In genomic region chr11:691710-692590, GRCh38 we compare ENCODE assay signal across 16 cellular contexts. TPM values are rescaled to one million over a fixed set of nuclear protein-coding genes. Genes with fewer than 3 reads are reported as not detected.
A peak's percentile ranks its signal among the peaks of the same experiment; 100 is the strongest.
DNase-seq lines count a peak whose midpoint lies in the region; ATAC-seq, FAIRE-seq and TF ChIP-seq lines count a peak whose summit lies in the region.
"Had no signal": no experiment of that assay in that cellular context is flagged by ENCODE, and none has a peak within 500 bp of the region (broad histone marks: within the 10 kb centered on the region; RNA-seq: fewer than 3 reads in every experiment).

No MANE protein-coding gene starts in this region.

- H3K4me2 ChIP-seq in K562 (ENCODE audit: insufficient read depth, low read length) (peak overlapping the region; percentile 47; the same call in 1 of the 2 replicates), neuronal stem cell (ENCODE audit: insufficient read depth, low read length, poor library complexity, severe bottlenecking) (no peak overlapping the region)

- FAIRE-seq in K562 (lab: Jason Lieb, UNC), result no peak

- no peak for TF ChIP-seq POLR2A in K562 (conservative IDR thresholded peaks at IDR 0.05)

- no peak for TF ChIP-seq CTCF in K562 (IDR thresholded peaks at IDR 0.05 in 2 of 3, conservative IDR thresholded peaks at IDR 0.05 in 1 of 3; ENCODE audit: insufficient read depth in 2 of 3, low read depth in 1 of 3, low read length in 3 of 3)

- peak overlapping the region; percentile 93 for H4K8ac ChIP-seq in neuronal stem cell (ENCODE audit: low read depth, low read length)

- CTCF ChIA-PET in activated CD4-positive, alpha-beta T cell treated with anti-CD3 and anti-CD28 coated beads for 36 hours (lab: Charles Lee), result interaction anchor here (0.7 to 2.7 kb wide), 4 partner anchors 9 to 288 kb away, joined by 3 to 13 read pairs (median 4); no protein-coding TSS in a partner anchor
- CTCF ChIA-PET in K562 (lab: Yijun Ruan, JAX; ENCODE audit: low intra/inter-chr PET ratio), result no interaction called here

- H3K9me3 Mint-ChIP-seq in activated CD4-positive, alpha-beta T cell treated with anti-CD3 and anti-CD28 coated beads for 36 hours (ENCODE audit: low read depth), result no peaks in the 10 kb centered on the region
- H3K9me3 Mint-ChIP-seq in IgD-negative memory B cell, result no peaks in the 10 kb centered on the region
- H3K9me3 Mint-ChIP-seq in effector memory CD8-positive, alpha-beta T cell, result no peaks in the 10 kb centered on the region

- peak overlapping the region; percentile 94 for H2BK5ac ChIP-seq in neuronal stem cell (ENCODE audit: low read length)

- TF ChIP-seq RAD21 in K562 (CRISPR knock-in tag; conservative IDR thresholded peaks at IDR 0.05 in 1 of 2, IDR thresholded peaks at IDR 0.05 in 1 of 2), result no peak

- 56% methylated on average over 15 of the region's 18 CpGs for WGBS in K562 (ENCODE audit: insufficient coverage, low coverage, missing lambda C conversion rate)
- WGBS in neuronal stem cell (ENCODE audit: extremely low coverage in 2 of 2, insufficient read length in 2 of 2, insufficient replicate concordance in 1 of 2), 2 donors, result no CpG with 5 or more reads among the region's 18 CpGs

- H3K27ac ChIP-seq in K562 (ENCODE audit: extremely low read depth, low read depth, low read length) (peak overlapping the region; percentile 49; the same call in 2 of the 3 replicates), neuronal stem cell (replicated peaks; ENCODE audit: low read length) (no peak overlapping the region)
- H3K27ac ChIP-seq: KMS-11, parathyroid adenoma, SJSA1 had no signal

- peaks cover 4% of the 10 kb centered on the region for H3K9me1 ChIP-seq in K562 (ENCODE audit: control insufficient read depth, insufficient read depth, low read length)

- peak overlapping the region; percentile 17 for H3K23ac ChIP-seq in neuronal stem cell (ENCODE audit: low read depth, low read length, poor library complexity)

- peaks cover 44% of the 10 kb centered on the region for H3K4me1 Mint-ChIP-seq in activated CD4-positive, alpha-beta T cell treated with anti-CD3 and anti-CD28 coated beads for 36 hours
- H3K4me1 Mint-ChIP-seq in IgD-negative memory B cell, result peaks cover 19 to 33% (median 21%) of the 10 kb centered on the region in 3 donors
- H3K4me1 Mint-ChIP-seq in effector memory CD8-positive, alpha-beta T cell (ENCODE audit: low read depth in 2 of 2), result peaks cover 25 to 26% of the 10 kb centered on the region in 2 donors

- H3K36me3 ChIP-seq in K562 (ENCODE audit: control insufficient read depth, insufficient read depth, low read length) (peaks cover 42% of the 10 kb centered on the region; the same call in 2 of the 3 replicates), neuronal stem cell (replicated peaks in 1 of 2; ENCODE audit: control insufficient read depth in 2 of 2, insufficient read depth in 2 of 2, low read length in 2 of 2) (peaks cover 24 to 42% of the 10 kb centered on the region in 2 donors)
- H3K36me3 ChIP-seq: SJSA1 had no signal

- peaks cover 74% of the 10 kb centered on the region for H3K79me2 ChIP-seq in K562 (ENCODE audit: control insufficient read depth, insufficient read depth, low read length)
- H3K79me2 ChIP-seq: parathyroid adenoma had no signal

- no peak for DNase-seq in activated CD4-positive, alpha-beta T cell treated with anti-CD3 and anti-CD28 coated beads for 36 hours
- DNase-seq in activated CD4-positive, alpha-beta T cell treated with anti-CD3 and anti-CD28 coated beads, Interleukin-2, amount 50 U/mL, for 1 hour, result no peak
- DNase-seq in K562 (ENCODE audit: extremely low read depth in 1 of 4, low spot score in 3 of 4) (peak in 1 of 4 experiments; percentile 45), neuronal stem cell (ENCODE audit: low spot score) (no peak), NCI-H2029 treated with DMSO at 0.1 percent for 48 hours (lab: John Stamatoyannopoulos, UW) (no peak), NCI-H2081 treated with DMSO at 0.1 percent for 48 hours (lab: John Stamatoyannopoulos, UW) (no peak)
- DNase-seq in effector memory CD8-positive, alpha-beta T cell, result no peak
- DNase-seq: hypothalamus, NCI-H1436 treated with DMSO at 0.1 percent for 48 hours, NCI-H446 treated with DMSO at 0.1 percent for 48 hours had no signal

- POLR2A ChIA-PET in activated CD4-positive, alpha-beta T cell treated with anti-CD3 and anti-CD28 coated beads for 36 hours (lab: Charles Lee), result no interaction called here
- POLR2A ChIA-PET in K562 (lab: Yijun Ruan, JAX), result interaction anchor here (0.5 to 2.6 kb wide), 9 partner anchors 9 to 833 kb away, joined by 3 to 19 read pairs (median 4); no protein-coding TSS in a partner anchor

- no peak for ATAC-seq in activated CD4-positive, alpha-beta T cell treated with anti-CD3 and anti-CD28 coated beads for 36 hours
- ATAC-seq in K562, result no peak
- no peak for ATAC-seq in effector memory CD8-positive, alpha-beta T cell (replicated peaks)
- ATAC-seq: HCT116 had no signal

- H4K91ac ChIP-seq in neuronal stem cell (ENCODE audit: low read depth, low read length, poor library complexity), result no peak overlapping the region

- BruUV-seq in K562 (replicated peaks; lab: Mats Ljungman, UMichigan), result no TSS peak

- H2BK12ac ChIP-seq in neuronal stem cell (ENCODE audit: low read length), result no peak overlapping the region

- intact Hi-C loops in activated CD4-positive, alpha-beta T cell treated with anti-CD3 and anti-CD28 coated beads for 36 hours (cut with DNase I, micrococcal nuclease), result loop anchor here in 1 of 2 experiments (5.0 kb wide), 1 partner anchor 35 kb away; no protein-coding TSS in a partner anchor
- intact Hi-C loops in K562 (cut with micrococcal nuclease), result loop anchor here (10.0 kb wide), 1 partner anchor 137 kb away; no protein-coding TSS in a partner anchor

- H3K4me3 ChIP-seq in K562 (no peak overlapping the region), neuronal stem cell (ENCODE audit: low read length in 2 of 2) (no peak overlapping the region)
- H3K4me3 ChIP-seq: SJSA1 had no signal

- H3K27me3 ChIP-seq in K562 (ENCODE audit: control insufficient read depth in 2 of 2, insufficient read depth in 2 of 2, low read length in 2 of 2) (no peaks in the 10 kb centered on the region), neuronal stem cell (ENCODE audit: control insufficient read depth in 3 of 3, insufficient read depth in 3 of 3, low read depth in 1 of 3, low read length in 3 of 3) (no peaks in the 10 kb centered on the region)
- H3K27me3 ChIP-seq: SJSA1 had no signal

- H4K20me1 ChIP-seq in K562 (replicated peaks; ENCODE audit: control insufficient read depth, insufficient read depth, low read length), result peaks cover 6% of the 10 kb centered on the region

- no peak overlapping the region for H2BK120ac ChIP-seq in neuronal stem cell (ENCODE audit: low read depth, low read length)

- TF ChIP-seq EP300 in K562 (IDR thresholded peaks at IDR 0.05; ENCODE audit: low read length), result no peak

- peaks cover 26 to 63% of the 10 kb centered on the region in 2 experiments for H3K4me1 ChIP-seq in K562 (replicated peaks in 1 of 2; ENCODE audit: control insufficient read depth in 2 of 2, insufficient read depth in 2 of 2, low read length in 2 of 2)
- peaks cover 13 to 15% of the 10 kb centered on the region in 2 donors for H3K4me1 ChIP-seq in neuronal stem cell (ENCODE audit: control insufficient read depth in 2 of 2, insufficient read depth in 1 of 2, low read depth in 1 of 2, low read length in 2 of 2)
- H3K4me1 ChIP-seq: parathyroid adenoma had no signal

- H3K27me3 Mint-ChIP-seq in activated CD4-positive, alpha-beta T cell treated with anti-CD3 and anti-CD28 coated beads for 36 hours, result no peaks in the 10 kb centered on the region
- H3K27me3 Mint-ChIP-seq in IgD-negative memory B cell, result no peaks in the 10 kb centered on the region
- H3K27me3 Mint-ChIP-seq in effector memory CD8-positive, alpha-beta T cell, result no peaks in the 10 kb centered on the region

- H3K18ac ChIP-seq in neuronal stem cell (ENCODE audit: low read length), result no peak overlapping the region

- peak overlapping the region; percentile 84 for H3K4me3 Mint-ChIP-seq in activated CD4-positive, alpha-beta T cell treated with anti-CD3 and anti-CD28 coated beads for 36 hours
- peak overlapping the region; percentile 5 to 92 (median 56) for H3K4me3 Mint-ChIP-seq in IgD-negative memory B cell
- peak overlapping the region in 1 of 2 donors; percentile 87 for H3K4me3 Mint-ChIP-seq in effector memory CD8-positive, alpha-beta T cell

- H2AFZ ChIP-seq in K562 (ENCODE audit: low read depth, low read length), result no peak overlapping the region
- H2AFZ ChIP-seq in neuronal stem cell (ENCODE audit: low read length), result no peak overlapping the region
- H2AFZ ChIP-seq: parathyroid adenoma had no signal

- H3K14ac ChIP-seq in neuronal stem cell (ENCODE audit: low read length), result no peak overlapping the region

- H3K36me3 Mint-ChIP-seq in activated CD4-positive, alpha-beta T cell treated with anti-CD3 and anti-CD28 coated beads for 36 hours (ENCODE audit: low read depth), result peaks cover 35% of the 10 kb centered on the region
- H3K36me3 Mint-ChIP-seq in IgD-negative memory B cell, result peaks cover 6% of the 10 kb centered on the region
- H3K36me3 Mint-ChIP-seq in effector memory CD8-positive, alpha-beta T cell (ENCODE audit: insufficient read depth), result peaks cover 38% of the 10 kb centered on the region

- H2BK15ac ChIP-seq in neuronal stem cell (ENCODE audit: low read length), result no peak overlapping the region

- no peak overlapping the region for H2AK5ac ChIP-seq in neuronal stem cell (ENCODE audit: low read depth, low read length)

- in situ Hi-C loops in K562 (cut with MboI), result no loop called here

- H3K27ac Mint-ChIP-seq in activated CD4-positive, alpha-beta T cell treated with anti-CD3 and anti-CD28 coated beads for 36 hours, result peak overlapping the region; percentile 21
- H3K27ac Mint-ChIP-seq in IgD-negative memory B cell, result peak overlapping the region; percentile 23 to 94 (median 64)
- H3K27ac Mint-ChIP-seq in effector memory CD8-positive, alpha-beta T cell, result no peak overlapping the region

- H3K9ac ChIP-seq in K562 (ENCODE audit: insufficient read depth in 1 of 2, low read depth in 2 of 2, low read length in 2 of 2) (peak overlapping the region in 1 of 2 experiments; percentile 85; a peak in 2 of 4 replicates), neuronal stem cell (ENCODE audit: low read depth, low read length, poor library complexity) (peak overlapping the region; percentile 45)
- H3K9ac ChIP-seq: KMS-11, parathyroid adenoma had no signal

- H3K79me1 ChIP-seq in neuronal stem cell (ENCODE audit: low read depth, low read length), result peaks cover 21% of the 10 kb centered on the region

- no peak overlapping the region for H3K4ac ChIP-seq in neuronal stem cell (ENCODE audit: low read length)

- H3K9me3 ChIP-seq in K562 (replicated peaks; ENCODE audit: control insufficient read depth, insufficient read depth, low read depth, low read length) (no peaks in the 10 kb centered on the region), neuronal stem cell (replicated peaks in 1 of 2; ENCODE audit: control insufficient read depth in 2 of 2, insufficient read depth in 1 of 2, low read depth in 1 of 2, low read length in 2 of 2) (no peaks in the 10 kb centered on the region)
- H3K9me3 ChIP-seq: SJSA1 had no signal

RNA-seq across cellular contexts. Expression of gene DEAF1, which starts 3.1 kb away (rescaled TPM):
- total RNA-seq in activated CD4-positive, alpha-beta T cell treated with anti-CD3 and anti-CD28 coated beads for 36 hours, result 10 to 100 TPM; 47.4 to 56.6 TPM
- polyA plus RNA-seq in IgD-negative memory B cell, result 25.6 TPM
- 68.2 and 200 TPM in 2 replicates for total RNA-seq in K562 (2011; cell fraction: chromatin; rRNA removed; ENCODE audit: low replicate concordance)
- 95.7 and 111 TPM in 2 replicates for total RNA-seq in K562 (2011; cell fraction: nucleolus; rRNA removed)
- total RNA-seq in K562 (2011; cell fraction: nucleoplasm; rRNA removed), result 50.3 and 71.3 TPM in 2 replicates
- total RNA-seq in K562 (2014; rRNA removed), result 46.9 and 58.7 TPM in 2 replicates
- 13.3 and 20.4 TPM in 2 replicates for total RNA-seq in K562 (2014; rRNA removed; fragmentation: Illumina TruSeq; extraction: Trizol)
- 26.8 and 27.3 TPM in 2 replicates for total RNA-seq in K562 (2015; rRNA removed; fragmentation: Illumina TruSeq; extraction: Trizol)
- 64.2 and 69.1 TPM in 2 replicates for total RNA-seq in K562 (2021)
- 27.5 and 39.1 TPM in 2 replicates for polyA plus RNA-seq in K562 (2011; rRNA removed)
- polyA plus RNA-seq in K562 (2011; cell fraction: cytosol; rRNA removed), result 45.8 and 77.2 TPM in 2 replicates
- polyA plus RNA-seq in K562 (2011; cell fraction: nucleus; rRNA removed), result 28.4 and 56.6 TPM in 2 replicates
- polyA plus RNA-seq in K562 (2012), result 33.6 and 47.2 TPM in 2 replicates
- polyA plus RNA-seq in K562 (2014; fragmentation: Illumina TruSeq; extraction: Trizol), result 26.3 and 33.7 TPM in 2 replicates
- 1 to 10 TPM; 2.0 to 3.6 TPM for polyA plus RNA-seq in K562 (2014; fragmentation: Nextera tagmentation; extraction: Ambion mirVana)
- 52.7 and 62.6 TPM in 2 replicates for polyA plus RNA-seq in K562 (2014; rRNA removed)
- polyA minus RNA-seq in K562 (2011; rRNA and poly(A)+ RNA removed), result 16.7 and 25.1 TPM in 2 replicates
- 39.4 and 45.8 TPM in 2 replicates for polyA minus RNA-seq in K562 (2011; cell fraction: cytosol; rRNA and poly(A)+ RNA removed)
- polyA minus RNA-seq in K562 (2011; cell fraction: nucleus; rRNA and poly(A)+ RNA removed), result 22.2 and 28.8 TPM in 2 replicates
- polyA plus RNA-seq in neuronal stem cell (2013, experiment 1 of 2), result 37.2 TPM
- 37.3 TPM for polyA plus RNA-seq in neuronal stem cell (2013, experiment 2 of 2)

RNA-seq across cellular contexts. Expression of gene TMEM80, which starts 3.7 kb away (rescaled TPM):
- total RNA-seq in activated CD4-positive, alpha-beta T cell treated with anti-CD3 and anti-CD28 coated beads for 36 hours, result 10 to 100 TPM; 11.4 to 11.9 TPM
- 35.6 TPM for polyA plus RNA-seq in IgD-negative memory B cell
- 42.2 and 91.7 TPM in 2 replicates for total RNA-seq in K562 (2011; cell fraction: chromatin; rRNA removed; ENCODE audit: low replicate concordance)
- 45.0 and 58.9 TPM in 2 replicates for total RNA-seq in K562 (2011; cell fraction: nucleolus; rRNA removed)
- 50.4 and 62.3 TPM in 2 replicates for total RNA-seq in K562 (2011; cell fraction: nucleoplasm; rRNA removed)
- 16.9 and 18.4 TPM in 2 replicates for total RNA-seq in K562 (2014; rRNA removed)
- 9.4 and 11.0 TPM in 2 replicates for total RNA-seq in K562 (2014; rRNA removed; fragmentation: Illumina TruSeq; extraction: Trizol)
- total RNA-seq in K562 (2015; rRNA removed; fragmentation: Illumina TruSeq; extraction: Trizol), result 7.8 and 8.8 TPM in 2 replicates
- total RNA-seq in K562 (2021), result 14.2 and 14.6 TPM in 2 replicates
- polyA plus RNA-seq in K562 (2011; rRNA removed), result 26.3 and 30.1 TPM in 2 replicates
- polyA plus RNA-seq in K562 (2011; cell fraction: cytosol; rRNA removed), result 30.7 and 33.7 TPM in 2 replicates
- 51.3 and 73.6 TPM in 2 replicates for polyA plus RNA-seq in K562 (2011; cell fraction: nucleus; rRNA removed)
- polyA plus RNA-seq in K562 (2012), result 22.7 and 27.4 TPM in 2 replicates
- polyA plus RNA-seq in K562 (2014; fragmentation: Illumina TruSeq; extraction: Trizol), result 12.4 and 14.1 TPM in 2 replicates
- 1 to 10 TPM; 5.1 to 6.3 TPM for polyA plus RNA-seq in K562 (2014; fragmentation: Nextera tagmentation; extraction: Ambion mirVana)
- polyA plus RNA-seq in K562 (2014; rRNA removed), result 25.1 and 38.3 TPM in 2 replicates
- 5.0 and 6.4 TPM in 2 replicates for polyA minus RNA-seq in K562 (2011; rRNA and poly(A)+ RNA removed)
- 4.3 and 4.9 TPM in 2 replicates for polyA minus RNA-seq in K562 (2011; cell fraction: cytosol; rRNA and poly(A)+ RNA removed)
- 9.6 and 11.2 TPM in 2 replicates for polyA minus RNA-seq in K562 (2011; cell fraction: nucleus; rRNA and poly(A)+ RNA removed)
- polyA plus RNA-seq in neuronal stem cell (2013, experiment 1 of 2), result 20.9 TPM
- polyA plus RNA-seq in neuronal stem cell (2013, experiment 2 of 2), result 21.7 TPM

RNA-seq across cellular contexts. Expression of gene EPS8L2, which starts 14.1 kb away (rescaled TPM):
- total RNA-seq in activated CD4-positive, alpha-beta T cell treated with anti-CD3 and anti-CD28 coated beads for 36 hours, result 10 to 100 TPM in 1 of 2 experiments, 1 to 10 TPM in 1; 8.0 to 10.5 TPM
- polyA plus RNA-seq in IgD-negative memory B cell (17.3 TPM), K562 (2011; rRNA removed) (12.2 and 19.8 TPM in 2 replicates), K562 (2014; fragmentation: Illumina TruSeq; extraction: Trizol) (3.3 and 5.9 TPM in 2 replicates), K562 (2014; fragmentation: Nextera tagmentation; extraction: Ambion mirVana) (1 to 10 TPM in 1 of 2 experiments, under 1 TPM in 1; 0.75 to 1.2 TPM), K562 (2014; rRNA removed) (10.4 and 16.3 TPM in 2 replicates)
- 22.1 and 75.1 TPM in 2 replicates for total RNA-seq in K562 (2011; cell fraction: chromatin; rRNA removed; ENCODE audit: low replicate concordance)
- total RNA-seq in K562 (2011; cell fraction: nucleolus; rRNA removed), result 35.8 and 51.2 TPM in 2 replicates
- total RNA-seq in K562 (2011; cell fraction: nucleoplasm; rRNA removed), result 21.0 and 26.5 TPM in 2 replicates
- total RNA-seq in K562 (2014; rRNA removed) (13.1 and 17.0 TPM in 2 replicates), K562 (2014; rRNA removed; fragmentation: Illumina TruSeq; extraction: Trizol) (2.5 and 3.7 TPM in 2 replicates), K562 (2015; rRNA removed; fragmentation: Illumina TruSeq; extraction: Trizol) (3.1 and 3.8 TPM in 2 replicates), K562 (2021) (8.6 and 10.4 TPM in 2 replicates)
- polyA plus RNA-seq in K562 (2011; cell fraction: cytosol; rRNA removed), result 11.7 and 16.0 TPM in 2 replicates
- polyA plus RNA-seq in K562 (2011; cell fraction: nucleus; rRNA removed), result 98.5 and 118 TPM in 2 replicates
- 9.6 and 10.7 TPM in 2 replicates for polyA plus RNA-seq in K562 (2012)
- 3.1 and 5.6 TPM in 2 replicates for polyA minus RNA-seq in K562 (2011; rRNA and poly(A)+ RNA removed)
- 10.0 and 10.5 TPM in 2 replicates for polyA minus RNA-seq in K562 (2011; cell fraction: cytosol; rRNA and poly(A)+ RNA removed)
- polyA minus RNA-seq in K562 (2011; cell fraction: nucleus; rRNA and poly(A)+ RNA removed), result 7.7 and 12.1 TPM in 2 replicates
- 6.7 TPM for polyA plus RNA-seq in neuronal stem cell (2013, experiment 1 of 2)
- polyA plus RNA-seq in neuronal stem cell (2013, experiment 2 of 2), result 6.7 TPM
- total RNA-seq: SJSA1 had no signal

RNA-seq across cellular contexts. Expression of gene DRD4, which starts 54.9 kb away (rescaled TPM):
- total RNA-seq in activated CD4-positive, alpha-beta T cell treated with anti-CD3 and anti-CD28 coated beads for 36 hours, result under 1 TPM; 0.30 to 0.47 TPM
- not detected for polyA plus RNA-seq in IgD-negative memory B cell
- 0.30 and 1.00 TPM in 2 replicates for total RNA-seq in K562 (2011; cell fraction: chromatin; rRNA removed; ENCODE audit: low replicate concordance)
- 0.67 and 0.79 TPM in 2 replicates for total RNA-seq in K562 (2011; cell fraction: nucleolus; rRNA removed)
- total RNA-seq in K562 (2011; cell fraction: nucleoplasm; rRNA removed), result 0.59 and 1.1 TPM in 2 replicates
- 0.24 TPM in 1 of 2 replicates, not detected in the other for total RNA-seq in K562 (2014; rRNA removed)
- not detected in 2 replicates for total RNA-seq in K562 (2014; rRNA removed; fragmentation: Illumina TruSeq; extraction: Trizol)
- 0.14 TPM in 1 of 2 replicates, not detected in the other for total RNA-seq in K562 (2015; rRNA removed; fragmentation: Illumina TruSeq; extraction: Trizol)
- 0.95 and 1.4 TPM in 2 replicates for total RNA-seq in K562 (2021)
- polyA plus RNA-seq in K562 (2011; rRNA removed), result 0.11 TPM in 1 of 2 replicates, not detected in the other
- polyA plus RNA-seq in K562 (2011; cell fraction: cytosol; rRNA removed), result 0.04 and 0.06 TPM in 2 replicates
- 0.60 and 0.70 TPM in 2 replicates for polyA plus RNA-seq in K562 (2011; cell fraction: nucleus; rRNA removed)
- 0.36 and 0.51 TPM in 2 replicates for polyA plus RNA-seq in K562 (2012)
- 0.11 TPM in 1 of 2 replicates, not detected in the other for polyA plus RNA-seq in K562 (2014; fragmentation: Illumina TruSeq; extraction: Trizol)
- polyA plus RNA-seq in K562 (2014; fragmentation: Nextera tagmentation; extraction: Ambion mirVana), result under 1 TPM in 1 of 2 experiments, not detected in 1; 0.04 TPM
- polyA plus RNA-seq in K562 (2014; rRNA removed), result 0.27 and 0.49 TPM in 2 replicates
- polyA minus RNA-seq in K562 (2011; rRNA and poly(A)+ RNA removed), result not detected in 2 replicates
- polyA minus RNA-seq in K562 (2011; cell fraction: cytosol; rRNA and poly(A)+ RNA removed), result not detected in 2 replicates
- polyA minus RNA-seq in K562 (2011; cell fraction: nucleus; rRNA and poly(A)+ RNA removed), result 0.13 and 0.22 TPM in 2 replicates
- polyA plus RNA-seq in neuronal stem cell (2013, experiment 1 of 2), result 15.1 TPM
- 15.5 TPM for polyA plus RNA-seq in neuronal stem cell (2013, experiment 2 of 2)
- total RNA-seq: A172, SJSA1 had no signal

RNA-seq across cellular contexts. Expression of gene TALDO1, which starts 55.3 kb away (rescaled TPM):
- total RNA-seq in activated CD4-positive, alpha-beta T cell treated with anti-CD3 and anti-CD28 coated beads for 36 hours, result 100 to 1,000 TPM; 239 to 246 TPM
- 246 TPM for polyA plus RNA-seq in IgD-negative memory B cell
- total RNA-seq in K562 (2011; cell fraction: chromatin; rRNA removed; ENCODE audit: low replicate concordance), result 172 and 310 TPM in 2 replicates
- 171 and 194 TPM in 2 replicates for total RNA-seq in K562 (2011; cell fraction: nucleolus; rRNA removed)
- 200 and 202 TPM in 2 replicates for total RNA-seq in K562 (2011; cell fraction: nucleoplasm; rRNA removed)
- total RNA-seq in K562 (2014; rRNA removed), result 507 and 536 TPM in 2 replicates
- total RNA-seq in K562 (2014; rRNA removed; fragmentation: Illumina TruSeq; extraction: Trizol), result 228 and 260 TPM in 2 replicates
- total RNA-seq in K562 (2015; rRNA removed; fragmentation: Illumina TruSeq; extraction: Trizol), result 413 and 441 TPM in 2 replicates
- 541 and 595 TPM in 2 replicates for total RNA-seq in K562 (2021)
- 416 and 427 TPM in 2 replicates for polyA plus RNA-seq in K562 (2011; rRNA removed)
- polyA plus RNA-seq in K562 (2011; cell fraction: cytosol; rRNA removed), result 459 and 498 TPM in 2 replicates
- polyA plus RNA-seq in K562 (2011; cell fraction: nucleus; rRNA removed), result 247 and 274 TPM in 2 replicates
- polyA plus RNA-seq in K562 (2012), result 413 and 492 TPM in 2 replicates
- polyA plus RNA-seq in K562 (2014; fragmentation: Illumina TruSeq; extraction: Trizol), result 400 and 436 TPM in 2 replicates
- 100 to 1,000 TPM; 328 to 492 TPM for polyA plus RNA-seq in K562 (2014; fragmentation: Nextera tagmentation; extraction: Ambion mirVana)
- polyA plus RNA-seq in K562 (2014; rRNA removed), result 520 and 521 TPM in 2 replicates
- polyA minus RNA-seq in K562 (2011; rRNA and poly(A)+ RNA removed), result 150 and 162 TPM in 2 replicates
- polyA minus RNA-seq in K562 (2011; cell fraction: cytosol; rRNA and poly(A)+ RNA removed), result 252 and 295 TPM in 2 replicates
- 42.5 and 74.1 TPM in 2 replicates for polyA minus RNA-seq in K562 (2011; cell fraction: nucleus; rRNA and poly(A)+ RNA removed)
- 111 TPM for polyA plus RNA-seq in neuronal stem cell (2013, experiment 1 of 2)
- polyA plus RNA-seq in neuronal stem cell (2013, experiment 2 of 2), result 112 TPM

Comparison
In these comparisons a context has a peak if more than half of its experiments do, and no peak if none do; other contexts are left out.
1. H3K27ac Mint-ChIP-seq: peak in activated CD4-positive, alpha-beta T cell treated with anti-CD3 and anti-CD28 coated beads for 36 hours (single experiment) and IgD-negative memory B cell (3 of 3); none in effector memory CD8-positive, alpha-beta T cell (0 of 2).